ENCODE assay signal across 32 cellular contexts in the genomic region with DNA sequence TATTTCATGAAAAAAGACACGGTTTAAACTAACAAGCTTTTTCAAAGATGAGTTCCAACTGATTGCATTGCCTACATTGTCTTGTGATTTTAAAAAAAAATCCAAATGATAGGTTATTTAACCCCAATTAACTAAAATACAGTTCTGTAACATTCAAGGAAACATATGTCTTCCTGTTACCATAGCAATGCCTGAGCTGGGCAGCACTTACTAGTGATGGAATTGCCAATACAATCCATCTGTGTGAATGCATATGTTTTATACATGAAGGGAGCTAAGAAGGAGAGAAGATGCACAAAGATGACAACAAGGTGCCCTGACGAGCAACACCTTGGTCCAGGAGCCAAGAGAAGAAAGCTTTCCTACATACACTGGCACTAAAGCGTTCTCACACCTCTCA.
"Had no signal": no experiment of that assay in that cellular context is flagged by ENCODE, and none has a peak within 500 bp of the region (broad histone marks: within the 10 kb centered on the region; RNA-seq: fewer than 3 reads in every experiment).

No MANE protein-coding gene starts in this region.

- H3K9ac ChIP-seq: neural progenitor cell, parathyroid adenoma had no signal

- H3K27me3 ChIP-seq: neural progenitor cell, ovary, right lobe of liver, suprapubic skin, testis, tibial artery, transverse colon, upper lobe of right lung, uterus had no signal

- H3K36me3 ChIP-seq: neural progenitor cell, ovary, right lobe of liver, spleen, transverse colon, upper lobe of right lung, uterus had no signal

- H3K9me3 Mint-ChIP-seq: naive B cell; naive thymus-derived CD8-positive, alpha-beta T cell; natural killer cell treated with Interleukin-12 subunit alpha and Interleukin-12 subunit beta and Interleukin-15 and Interleukin-18, amount 100 ng/mL, for 72 hours; nephron progenitor cell; neural progenitor cell; stimulated activated effector memory CD8-positive, alpha-beta T cell treated with anti-CD3 and anti-CD28 coated beads, Interleukin-12 subunit alpha, Interleukin-12 subunit beta, amount 100 ng/mL, for 72 hours; stimulated activated naive CD8-positive, alpha-beta T cell treated with anti-CD3 and anti-CD28 coated beads, Interleukin-15, amount 100 ng/mL, for 72 hours; type B pancreatic cell had no signal

- H2AFZ ChIP-seq: neural progenitor cell, parathyroid adenoma had no signal

- ATAC-seq: naive thymus-derived CD8-positive, alpha-beta T cell; natural killer cell treated with Interleukin-12 subunit alpha and Interleukin-12 subunit beta and Interleukin-15 and Interleukin-18, amount 100 ng/mL, for 72 hours; psoas muscle; right cardiac atrium; right lobe of liver; stimulated activated effector memory CD8-positive, alpha-beta T cell treated with anti-CD3 and anti-CD28 coated beads, Interleukin-12 subunit alpha, Interleukin-12 subunit beta, amount 100 ng/mL, for 72 hours; stimulated activated naive CD8-positive, alpha-beta T cell treated with anti-CD3 and anti-CD28 coated beads, Interleukin-15, amount 100 ng/mL, for 72 hours; stimulated activated naive CD8-positive, alpha-beta T cell treated with anti-CD3 and anti-CD28 coated beads, Interleukin-15, Interleukin-2, amounts not matched to agents 100 U/mL and 50 U/mL, for 24 hours; upper lobe of right lung had no signal

- H3K36me3 Mint-ChIP-seq: naive B cell; naive thymus-derived CD8-positive, alpha-beta T cell; natural killer cell treated with Interleukin-12 subunit alpha and Interleukin-12 subunit beta and Interleukin-15 and Interleukin-18, amount 100 ng/mL, for 72 hours; stimulated activated effector memory CD8-positive, alpha-beta T cell treated with anti-CD3 and anti-CD28 coated beads, Interleukin-12 subunit alpha, Interleukin-12 subunit beta, amount 100 ng/mL, for 72 hours had no signal

- H3K4me3 ChIP-seq: neural progenitor cell, ovary, psoas muscle, right lobe of liver, skin epidermis, smooth muscle cell, spleen, suprapubic skin, testis, tibial artery, transverse colon, upper lobe of right lung, uterus had no signal

- H3K4me2 ChIP-seq: neural progenitor cell, smooth muscle cell had no signal

- H3K4me1 ChIP-seq: neural progenitor cell, parathyroid adenoma, right lobe of liver, spleen, suprapubic skin, testis, tibial artery, upper lobe of right lung, uterus had no signal

- H3K27ac ChIP-seq: neural progenitor cell, ovary, parathyroid adenoma, right lobe of liver, skin epidermis, spleen, suprapubic skin, testis, tibial artery, transverse colon, upper lobe of right lung, uterus had no signal

- H3K9me3 ChIP-seq: ovary, psoas muscle, right lobe of liver, spleen, suprapubic skin, testis, tibial artery, transverse colon, upper lobe of right lung, uterus had no signal

- DNase-seq: naive B cell; naive thymus-derived CD8-positive, alpha-beta T cell; nephron progenitor cell; occipital lobe; ovary; posterior cingulate gyrus; psoas muscle; right cardiac atrium; right lobe of liver; spleen; stimulated activated CD4-positive, alpha-beta T cell treated with anti-CD3 and anti-CD28 coated beads, Interleukin-12 subunit alpha, Interleukin-12 subunit beta, amount 100 ng/mL, for 4 hours; stimulated activated CD4-positive, alpha-beta T cell treated with anti-CD3 and anti-CD28 coated beads, Interleukin-1b, Interleukin-23, amount 100 ng/mL, for 48 hours; stimulated activated CD4-positive, alpha-beta T cell treated with anti-CD3 and anti-CD28 coated beads, Interleukin-2, amount 100 ng/mL, for 48 hours; stimulated activated CD4-positive, alpha-beta T cell treated with anti-CD3 and anti-CD28 coated beads, Interleukin-4, amount 100 ng/mL, for 24 hours; stimulated activated naive CD4-positive, alpha-beta T cell; stimulated activated naive CD8-positive, alpha-beta T cell treated with anti-CD3 and anti-CD28 coated beads, Interleukin-15, amount 100 ng/mL, for 72 hours; stimulated activated naive CD8-positive, alpha-beta T cell treated with anti-CD3 and anti-CD28 coated beads, Interleukin-15, Interleukin-2, amounts not matched to agents 100 U/mL and 50 U/mL, for 24 hours; substantia nigra; testis; tibial artery; transverse colon; upper lobe of right lung; uterus had no signal

- H3K27ac Mint-ChIP-seq: naive B cell; naive thymus-derived CD8-positive, alpha-beta T cell; natural killer cell treated with Interleukin-12 subunit alpha and Interleukin-12 subunit beta and Interleukin-15 and Interleukin-18, amount 100 ng/mL, for 72 hours; nephron progenitor cell; neural progenitor cell; stimulated activated effector memory CD8-positive, alpha-beta T cell treated with anti-CD3 and anti-CD28 coated beads, Interleukin-12 subunit alpha, Interleukin-12 subunit beta, amount 100 ng/mL, for 72 hours; type B pancreatic cell had no signal

- H3K4me1 Mint-ChIP-seq: naive B cell; naive thymus-derived CD8-positive, alpha-beta T cell; stimulated activated effector memory CD8-positive, alpha-beta T cell treated with anti-CD3 and anti-CD28 coated beads, Interleukin-12 subunit alpha, Interleukin-12 subunit beta, amount 100 ng/mL, for 72 hours; stimulated activated naive CD8-positive, alpha-beta T cell treated with anti-CD3 and anti-CD28 coated beads, Interleukin-15, amount 100 ng/mL, for 72 hours had no signal

- H3K79me2 ChIP-seq: parathyroid adenoma had no signal

- H3K27me3 Mint-ChIP-seq: progenitor cell of endocrine pancreas, type B pancreatic cell had no signal

- H3K4me3 Mint-ChIP-seq: naive B cell; naive thymus-derived CD8-positive, alpha-beta T cell; natural killer cell treated with Interleukin-12 subunit alpha and Interleukin-12 subunit beta and Interleukin-15 and Interleukin-18, amount 100 ng/mL, for 72 hours; nephron progenitor cell; neural progenitor cell; stimulated activated effector memory CD8-positive, alpha-beta T cell treated with anti-CD3 and anti-CD28 coated beads, Interleukin-12 subunit alpha, Interleukin-12 subunit beta, amount 100 ng/mL, for 72 hours; stimulated activated naive CD8-positive, alpha-beta T cell treated with anti-CD3 and anti-CD28 coated beads, Interleukin-15, amount 100 ng/mL, for 72 hours; type B pancreatic cell had no signal
